Comparison of ENCODE assay signal across 8 cellular contexts in genomic region chr20:1185316-1185741, GRCh38. TPM values are rescaled to one million over a fixed set of nuclear protein-coding genes. Genes with fewer than 3 reads are reported as not detected.
DNase-seq lines count a peak whose midpoint lies in the region; ATAC-seq and TF ChIP-seq lines count a peak whose summit lies in the region.

No MANE protein-coding gene starts in this region.

- H3K27me3 ChIP-seq in ectodermal cell (ENCODE audit: control insufficient read depth, insufficient read depth, low read length, poor library complexity, severe bottlenecking) = peaks cover 38% of the 10 kb centered on the region
- peaks cover 8% of the 10 kb centered on the region for H3K27me3 ChIP-seq in neural cell (ENCODE audit: insufficient read depth, low read depth, low read length)

- H3K9ac ChIP-seq in neural cell (ENCODE audit: low read length) = peak overlapping the region; percentile 65

- H3K4me2 ChIP-seq in neural cell (ENCODE audit: low read length) = no peak overlapping the region

- 0% methylated on average over 54 of the region's 54 CpGs for WGBS in ectodermal cell, 2 experiments

- ATAC-seq in GM19324 (IDR thresholded peaks at IDR 0.05; ENCODE audit: low FRiP score, unreplicated experiment) (no peak), GM18873 (IDR thresholded peaks at IDR 0.05; ENCODE audit: low FRiP score, unreplicated experiment) (no peak), HG03521 (IDR thresholded peaks at IDR 0.05; ENCODE audit: unreplicated experiment) (no peak)

- no peaks in the 10 kb centered on the region for H4K20me1 ChIP-seq in neural cell (ENCODE audit: insufficient read depth)

- no peaks in the 10 kb centered on the region for H3K79me2 ChIP-seq in neural cell (replicated peaks; ENCODE audit: insufficient read depth, low read length)

- no peaks in the 10 kb centered on the region for H3F3A ChIP-seq in neural cell (ENCODE audit: insufficient read depth, low read length, poor library complexity, severe bottlenecking)

- H3K36me3 ChIP-seq in ectodermal cell (ENCODE audit: control insufficient read depth, insufficient read depth, low read length) = no peaks in the 10 kb centered on the region
- H3K36me3 ChIP-seq in neural cell (ENCODE audit: insufficient read depth, low read length) = no peaks in the 10 kb centered on the region

- peak overlapping the region; percentile 46 for H3K4me3 ChIP-seq in ectodermal cell (ENCODE audit: insufficient read depth, low read depth, low read length)
- peak overlapping the region; percentile 79 for H3K4me3 ChIP-seq in neural cell (ENCODE audit: low read length)

- no peak for TF ChIP-seq EP300 in neural cell (conservative IDR thresholded peaks at IDR 0.05; ENCODE audit: poor library complexity, severe bottlenecking)

- DNase-seq in Daoy (ENCODE audit: low read depth) (peak; percentile 16), NCI-H510A treated with DMSO at 0.1 percent for 48 hours (lab: John Stamatoyannopoulos, UW) (peak; percentile 31), cerebellar cortex (ENCODE audit: low spot score) (no peak)

- no peak for TF ChIP-seq CTCF in neural cell (IDR thresholded peaks at IDR 0.05; ENCODE audit: poor library complexity, severe bottlenecking)

- no peaks in the 10 kb centered on the region for H3K9me2 ChIP-seq in neural cell (ENCODE audit: insufficient read depth, low read length)

- TF ChIP-seq RAD21 in neural cell (conservative IDR thresholded peaks at IDR 0.05) = no peak

- H3K9me3 ChIP-seq in ectodermal cell (ENCODE audit: control insufficient read depth, low read length) (no peaks in the 10 kb centered on the region), neural cell (ENCODE audit: low read length) (no peaks in the 10 kb centered on the region)

- H3K4me1 ChIP-seq in ectodermal cell (ENCODE audit: control insufficient read depth, insufficient read depth, low read length) = no peaks in the 10 kb centered on the region

- H3K27ac ChIP-seq in ectodermal cell (ENCODE audit: insufficient read depth, low read depth, low read length, poor library complexity, severe bottlenecking) = no peak overlapping the region
- H3K27ac ChIP-seq in neural cell (ENCODE audit: low read length) = no peak overlapping the region

- no peak overlapping the region for H2AFZ ChIP-seq in neural cell (ENCODE audit: low read depth, low read length)

TF ChIP-seq in neural cell, 6 proteins besides CTCF, POLR2A, EP300 and RAD21:
- TF ChIP-seq EZH2 (IDR thresholded peaks at IDR 0.05; ENCODE audit: borderline replicate concordance, insufficient read depth, low read length, poor library complexity, severe bottlenecking) (no peak), TAF1 (IDR thresholded peaks at IDR 0.05; ENCODE audit: low read depth) (no peak), POLR2AphosphoS5 (IDR thresholded peaks at IDR 0.05) (no peak), SMC3 (conservative IDR thresholded peaks at IDR 0.05; ENCODE audit: poor library complexity) (no peak), REST (IDR thresholded peaks at IDR 0.05; ENCODE audit: borderline replicate concordance) (no peak), MXI1 (conservative IDR thresholded peaks at IDR 0.05; ENCODE audit: poor library complexity, severe bottlenecking) (no peak)

RNA-seq across cellular contexts. Expression of gene TMEM74B, which starts 0.5 kb away (rescaled TPM):
- 0.06 TPM in 1 of 2 replicates, not detected in the other for total RNA-seq in Daoy (2014; rRNA removed; shearing (Covaris generic))
- polyA plus RNA-seq in ectodermal cell (2013, experiment 1 of 4) = 2.4 TPM
- polyA plus RNA-seq in ectodermal cell (2013, experiment 2 of 4) = 2.1 TPM
- polyA plus RNA-seq in ectodermal cell (2013, experiment 3 of 4) = 3.8 TPM
- polyA plus RNA-seq in ectodermal cell (2013, experiment 4 of 4) = 2.9 TPM
- 155 and 164 TPM in 2 replicates for polyA plus RNA-seq in neural cell
- polyA minus RNA-seq in neural cell = 26.3 and 26.5 TPM in 2 replicates

RNA-seq across cellular contexts. Expression of gene C20orf202, which starts 17.9 kb away (rescaled TPM):
- not detected in 2 replicates for total RNA-seq in Daoy (2014; rRNA removed; shearing (Covaris generic))
- 0.26 TPM for polyA plus RNA-seq in ectodermal cell (2013, experiment 1 of 4)
- 0.20 TPM for polyA plus RNA-seq in ectodermal cell (2013, experiment 2 of 4)
- not detected for polyA plus RNA-seq in ectodermal cell (2013, experiment 3 of 4)
- not detected for polyA plus RNA-seq in ectodermal cell (2013, experiment 4 of 4)
- 0.62 and 0.84 TPM in 2 replicates for polyA plus RNA-seq in neural cell
- polyA minus RNA-seq in neural cell = 0.97 and 1.0 TPM in 2 replicates

RNA-seq across cellular contexts. Expression of gene RAD21L1, which starts 40.5 kb away (rescaled TPM):
- 0.63 and 0.86 TPM in 2 replicates for total RNA-seq in Daoy (2014; rRNA removed; shearing (Covaris generic))
- not detected for polyA plus RNA-seq in ectodermal cell (2013, experiment 1 of 4)
- not detected for polyA plus RNA-seq in ectodermal cell (2013, experiment 2 of 4)
- not detected for polyA plus RNA-seq in ectodermal cell (2013, experiment 3 of 4)
- not detected for polyA plus RNA-seq in ectodermal cell (2013, experiment 4 of 4)
- polyA plus RNA-seq in neural cell = not detected in 2 replicates
- not detected in 2 replicates for polyA minus RNA-seq in neural cell
